In genomic region chr5:159678800-159679392, GRCh38 we compare ENCODE assay signal across 23 cellular contexts.
DNase-seq lines count a peak whose midpoint lies in the region; ATAC-seq and TF ChIP-seq lines count a peak whose summit lies in the region.
"Had no signal": no experiment of that assay in that cellular context is flagged by ENCODE, and none has a peak within 500 bp of the region (broad histone marks: within the 10 kb centered on the region; RNA-seq: fewer than 3 reads in every experiment).

No MANE protein-coding gene starts in this region.

- no peaks in the 10 kb centered on the region for H3K27me3 ChIP-seq in A673 (replicated peaks; ENCODE audit: insufficient read depth, low read depth, low read length, poor library complexity)

- CTCF ChIA-PET in activated CD4-positive, alpha-beta T cell treated with anti-CD3 and anti-CD28 coated beads for 36 hours (lab: Charles Lee): no interaction called here
- CTCF ChIA-PET in A673 (lab: Charles Lee): no interaction called here

- H3K36me3 Mint-ChIP-seq in activated CD4-positive, alpha-beta T cell treated with anti-CD3 and anti-CD28 coated beads for 36 hours (ENCODE audit: low read depth): peaks cover 3% of the 10 kb centered on the region
- peaks cover 6% of the 10 kb centered on the region for H3K36me3 Mint-ChIP-seq in activated naive CD4-positive, alpha-beta T cell treated with anti-CD3 and anti-CD28 coated beads, Interleukin-2, amount 50 U/mL, for 24 hours

- BruUV-seq in A673 (replicated peaks; lab: Mats Ljungman, UMichigan): no TSS peak

- no peaks in the 10 kb centered on the region for H3K27me3 Mint-ChIP-seq in activated CD4-positive, alpha-beta T cell treated with anti-CD3 and anti-CD28 coated beads for 36 hours
- H3K27me3 Mint-ChIP-seq in activated naive CD4-positive, alpha-beta T cell treated with anti-CD3 and anti-CD28 coated beads, Interleukin-2, amount 50 U/mL, for 24 hours: no peaks in the 10 kb centered on the region

- peak; percentile 68 for ATAC-seq in activated CD4-positive, alpha-beta T cell treated with anti-CD3 and anti-CD28 coated beads for 36 hours
- ATAC-seq: HepG2, K562 had no signal

- H3K4me1 Mint-ChIP-seq in activated CD4-positive, alpha-beta T cell treated with anti-CD3 and anti-CD28 coated beads for 36 hours: peaks cover 4% of the 10 kb centered on the region
- peaks cover 14% of the 10 kb centered on the region for H3K4me1 Mint-ChIP-seq in activated naive CD4-positive, alpha-beta T cell treated with anti-CD3 and anti-CD28 coated beads, Interleukin-2, amount 50 U/mL, for 24 hours
- H3K4me1 Mint-ChIP-seq: CD8-positive, alpha-beta memory T cell had no signal

- H3K9me3 ChIP-seq in A673 (ENCODE audit: low read depth, low read length, poor library complexity, severe bottlenecking): no peaks in the 10 kb centered on the region
- H3K9me3 ChIP-seq: HAP-1 had no signal

- no peak overlapping the region for H3K27ac ChIP-seq in A673 (ENCODE audit: low read depth, low read length, poor library complexity, severe bottlenecking)
- H3K27ac ChIP-seq: HL-60 had no signal

- H3K4me1 ChIP-seq in A673 (ENCODE audit: insufficient read depth, low read length, poor library complexity, severe bottlenecking): no peaks in the 10 kb centered on the region
- H3K4me1 ChIP-seq: HAP-1 had no signal

- in situ Hi-C loops in Caki2 (cut with HindIII; ENCODE audit: low pct_unique_long_range_greater_than_20kb, low sequenced_read_pairs): no loop called here

- H3K4me3 Mint-ChIP-seq in activated CD4-positive, alpha-beta T cell treated with anti-CD3 and anti-CD28 coated beads for 36 hours: no peak overlapping the region
- no peak overlapping the region for H3K4me3 Mint-ChIP-seq in activated naive CD4-positive, alpha-beta T cell treated with anti-CD3 and anti-CD28 coated beads, Interleukin-2, amount 50 U/mL, for 24 hours
- H3K4me3 Mint-ChIP-seq: CD8-positive, alpha-beta memory T cell had no signal

- intact Hi-C loops in activated CD4-positive, alpha-beta T cell treated with anti-CD3 and anti-CD28 coated beads for 36 hours (cut with DNase I, micrococcal nuclease): no loop called here
- intact Hi-C loops in A673 (cut with micrococcal nuclease; ENCODE audit: unreplicated experiment): no loop called here

- H3K36me3 ChIP-seq in A673 (ENCODE audit: insufficient read depth, low read length, poor library complexity, severe bottlenecking): no peaks in the 10 kb centered on the region
- H3K36me3 ChIP-seq: HAP-1 had no signal

- no peak for TF ChIP-seq CTCF in A673 (conservative IDR thresholded peaks at IDR 0.05; ENCODE audit: low read depth, low read length)

- no peak for DNase-seq in activated CD4-positive, alpha-beta T cell treated with anti-CD3 and anti-CD28 coated beads for 36 hours
- no peak for DNase-seq in activated CD4-positive, alpha-beta T cell treated with anti-CD3 and anti-CD28 coated beads for 4 hours
- no peak for DNase-seq in activated naive CD4-positive, alpha-beta T cell treated with Interleukin-2 at 50 U/mL for 16 hours
- DNase-seq in Caki2 (ENCODE audit: low read depth) (peak; percentile 66), kidney tubule cell (ENCODE audit: low spot score) (peak; percentile 37), A673 (ENCODE audit: low spot score) (no peak)
- DNase-seq: 8988T; AML-193; C1 segment of cervical spinal cord; CD8-positive, alpha-beta memory T cell; MM.1S; NCI-H1092; NCI-H1436; NCI-H187 treated with DMSO at 0.1 percent for 48 hours; NCI-H2107; NCI-H446 treated with DMSO at 0.1 percent for 48 hours; NCI-H526 treated with DMSO at 0.1 percent for 48 hours; OCI-M1 had no signal

- POLR2A ChIA-PET in activated CD4-positive, alpha-beta T cell treated with anti-CD3 and anti-CD28 coated beads for 36 hours (lab: Charles Lee): no interaction called here
- POLR2A ChIA-PET in A673 (lab: Charles Lee; ENCODE audit: low non-redundant PET): no interaction called here

- H3K27ac Mint-ChIP-seq in activated CD4-positive, alpha-beta T cell treated with anti-CD3 and anti-CD28 coated beads for 36 hours: no peak overlapping the region
- peak overlapping the region; percentile 8 for H3K27ac Mint-ChIP-seq in activated naive CD4-positive, alpha-beta T cell treated with anti-CD3 and anti-CD28 coated beads, Interleukin-2, amount 50 U/mL, for 24 hours
- H3K27ac Mint-ChIP-seq: CD8-positive, alpha-beta memory T cell had no signal

- no peak overlapping the region for H3K4me3 ChIP-seq in A673 (ENCODE audit: low read depth, low read length, poor library complexity, severe bottlenecking)
- H3K4me3 ChIP-seq: HAP-1, K562 had no signal

- H3K9me3 Mint-ChIP-seq in activated CD4-positive, alpha-beta T cell treated with anti-CD3 and anti-CD28 coated beads for 36 hours (ENCODE audit: low read depth): peaks cover 31% of the 10 kb centered on the region
- H3K9me3 Mint-ChIP-seq in activated naive CD4-positive, alpha-beta T cell treated with anti-CD3 and anti-CD28 coated beads, Interleukin-2, amount 50 U/mL, for 24 hours: peaks cover 6% of the 10 kb centered on the region

Comparison
In these comparisons a context has a peak if more than half of its experiments do, and no peak if none do; other contexts are left out.
1. DNase-seq: peak in Caki2 (single experiment) and kidney tubule cell (single experiment); none in activated CD4-positive, alpha-beta T cell treated with anti-CD3 and anti-CD28 coated beads for 36 hours (single experiment), activated CD4-positive, alpha-beta T cell treated with anti-CD3 and anti-CD28 coated beads for 4 hours (0 of 2), activated naive CD4-positive, alpha-beta T cell treated with Interleukin-2 at 50 U/mL for 16 hours (single experiment) and A673 (single experiment).